ENCODE assay signal across 8 cellular contexts in genomic region chr6:26554669-26555504, GRCh38. TPM values are rescaled to one million over a fixed set of nuclear protein-coding genes. Genes with fewer than 3 reads are reported as not detected.
A peak's percentile ranks its signal among the peaks of the same experiment; 100 is the strongest.
DNase-seq lines count a peak whose midpoint lies in the region; ATAC-seq and TF ChIP-seq lines count a peak whose summit lies in the region.

No MANE protein-coding gene starts in this region.

- no peak overlapping the region for H3K27ac ChIP-seq in iPS-20b (ENCODE audit: low read length)

- no peaks in the 10 kb centered on the region for H3K36me3 ChIP-seq in iPS-20b (ENCODE audit: insufficient read depth, low read depth, low read length)

- no peaks in the 10 kb centered on the region for H3K9me3 ChIP-seq in iPS-20b (ENCODE audit: insufficient read depth, low read depth, low read length)

- no peaks in the 10 kb centered on the region for H3K27me3 ChIP-seq in iPS-20b (ENCODE audit: insufficient read depth, low read length)

- no peak for TF ChIP-seq CTCF in GM12865 (IDR thresholded peaks at IDR 0.05; ENCODE audit: insufficient read depth, low read depth, low read length, missing control alignments)

- ATAC-seq in GM18868 (IDR thresholded peaks at IDR 0.05; ENCODE audit: unreplicated experiment) = no peak

- H3K9ac ChIP-seq in iPS-20b (ENCODE audit: low read depth, low read length) = peak overlapping the region; percentile 56; the same call in 1 of the 2 replicates

- H3K4me3 ChIP-seq in GM12865 (ENCODE audit: low read depth, low read length) (peak overlapping the region; percentile 65), iPS-20b (ENCODE audit: low read length) (peak overlapping the region; percentile 91)
- peak overlapping the region; percentile 95 for H3K4me3 ChIP-seq in Jurkat, Clone E6-1 (ENCODE audit: low read length)

- DNase-seq in GM12865 (ENCODE audit: low read depth) = peak; percentile 88
- peak; percentile 73 for DNase-seq in Jurkat, Clone E6-1 (ENCODE audit: low read depth, low spot score)
- peak in 4 of 5 donors; percentile 42 to 70 (median 44) for DNase-seq in T-helper 1 cell
- peak; percentile 64 for DNase-seq in astrocyte of the hippocampus (ENCODE audit: low read depth, low spot score)
- DNase-seq in stimulated activated CD4-positive, alpha-beta T cell treated with anti-CD3 and anti-CD28 coated beads, Interleukin-12 subunit alpha, Interleukin-12 subunit beta, amount 100 ng/mL, for 4 hours = peak; percentile 58
- no peak for DNase-seq in AG20443 (ENCODE audit: low spot score)

- 0 out of 2 replicates have a peak, but pooled peaks cover 3% of the 10 kb centered on the region for H3K4me1 ChIP-seq in iPS-20b (ENCODE audit: insufficient read depth, low read length)

RNA-seq across cellular contexts. Expression of gene HMGN4, which starts 16.7 kb away (rescaled TPM):
- 84.0 TPM for polyA plus RNA-seq in Jurkat, Clone E6-1 (2012; ENCODE audit: insufficient read depth, insufficient read length)

RNA-seq across cellular contexts. Expression of gene ABT1, which starts 41.9 kb away (rescaled TPM):
- 25.6 TPM for polyA plus RNA-seq in Jurkat, Clone E6-1 (2012; ENCODE audit: insufficient read depth, insufficient read length)

RNA-seq across cellular contexts. Expression of gene BTN1A1, which starts 54.8 kb away (rescaled TPM):
- polyA plus RNA-seq in Jurkat, Clone E6-1 (2012; ENCODE audit: insufficient read depth, insufficient read length) = not detected
